ENCODE assay signal across 15 cellular contexts in genomic region chr7:138842111-138842510, GRCh38. TPM values are rescaled to one million over a fixed set of nuclear protein-coding genes. Genes with fewer than 3 reads are reported as not detected.
A peak's percentile ranks its signal among the peaks of the same experiment; 100 is the strongest.
DNase-seq lines count a peak whose midpoint lies in the region; ATAC-seq, FAIRE-seq and TF ChIP-seq lines count a peak whose summit lies in the region.
"Had no signal": no experiment of that assay in that cellular context is flagged by ENCODE, and none has a peak within 500 bp of the region (broad histone marks: within the 10 kb centered on the region; RNA-seq: fewer than 3 reads in every experiment).

No MANE protein-coding gene starts in this region.

- H3K9me3 Mint-ChIP-seq in chondrocyte (ENCODE audit: low read depth): no peaks in the 10 kb centered on the region

- H3K27ac ChIP-seq in mesodermal cell (ENCODE audit: low read depth, low read length, severe bottlenecking) (peak overlapping the region; percentile 67), thyroid gland (no peak overlapping the region)
- H3K27ac ChIP-seq: BLaER1, Peyer's patch had no signal

- H3K4me3 ChIP-seq in mesodermal cell (ENCODE audit: extremely low read depth, insufficient read depth, low read length, poor library complexity, severe bottlenecking) (no peak overlapping the region), thyroid gland (replicated peaks in 1 of 3) (no peak overlapping the region)
- H3K4me3 ChIP-seq: BLaER1, Peyer's patch had no signal

- H3K36me3 Mint-ChIP-seq in chondrocyte (ENCODE audit: low read depth): peaks cover 2% of the 10 kb centered on the region

- no peak for TF ChIP-seq CTCF in chondrocyte (IDR thresholded peaks at IDR 0.05)
- TF ChIP-seq CTCF in thyroid gland (IDR thresholded peaks at IDR 0.05): no peak

- WGBS in mesodermal cell (ENCODE audit: insufficient coverage in 2 of 2), 2 experiments: 65 to 71% methylated on average over 6 to 11 of the region's 12 CpGs
- 88 to 95% methylated on average over 12 of the region's 12 CpGs for WGBS in thyroid gland, 2 donors

- peaks cover 8% of the 10 kb centered on the region for H3K4me1 ChIP-seq in mesodermal cell (ENCODE audit: control insufficient read depth, insufficient read depth, low read length, poor library complexity, severe bottlenecking)
- H3K4me1 ChIP-seq in thyroid gland: peaks cover 0 to 5% of the 10 kb centered on the region in 2 donors
- H3K4me1 ChIP-seq: BLaER1, Peyer's patch had no signal

- no peaks in the 10 kb centered on the region for H3K9me3 ChIP-seq in mesodermal cell (ENCODE audit: control insufficient read depth, low read length)
- H3K9me3 ChIP-seq in thyroid gland: no peaks in the 10 kb centered on the region
- H3K9me3 ChIP-seq: BLaER1, Peyer's patch had no signal

- no peaks in the 10 kb centered on the region for H3K27me3 Mint-ChIP-seq in chondrocyte (ENCODE audit: low read depth)

- ATAC-seq in HG03039 (IDR thresholded peaks at IDR 0.05; ENCODE audit: unreplicated experiment): no peak

- H3K27me3 ChIP-seq in thyroid gland: no peaks in the 10 kb centered on the region
- H3K27me3 ChIP-seq: BLaER1, Peyer's patch had no signal

- intact Hi-C loops in thyroid gland (cut with DNase I): no loop called here

- H3K36me3 ChIP-seq in mesodermal cell (ENCODE audit: control insufficient read depth, insufficient read depth, low read length) (peaks cover 54% of the 10 kb centered on the region), thyroid gland (no peaks in the 10 kb centered on the region)
- H3K36me3 ChIP-seq: Peyer's patch had no signal

- DNase-seq in ELF-1 (ENCODE audit: low read depth, low spot score) (peak; percentile 79), RCC 7860 (ENCODE audit: low spot score) (peak; percentile 85), chondrocyte (ENCODE audit: low spot score) (no peak), GM19238 (ENCODE audit: insufficient read length, low spot score) (no peak), erythroblast (lab: John Stamatoyannopoulos, UW) (no peak), thyroid gland (no peak)
- DNase-seq: aorta, GF-D8, NCI-H2171, Peyer's patch had no signal

- no peak for TF ChIP-seq POLR2A in erythroblast (IDR thresholded peaks at IDR 0.05; ENCODE audit: low read length)
- TF ChIP-seq POLR2A in thyroid gland (IDR thresholded peaks at IDR 0.05): no peak

- peak; percentile 92 for FAIRE-seq in RCC 7860 (lab: Jason Lieb, UNC)
- FAIRE-seq: TTC549 had no signal

- no peak overlapping the region for H3K4me3 Mint-ChIP-seq in chondrocyte (ENCODE audit: unreplicated experiment)

- H3K27ac Mint-ChIP-seq in chondrocyte (ENCODE audit: unreplicated experiment): peak overlapping the region; percentile 36

- H3K4me1 Mint-ChIP-seq in chondrocyte (ENCODE audit: low read depth): peaks cover 26% of the 10 kb centered on the region

RNA-seq across cellular contexts. Expression of gene ATP6V0A4, which starts 44.1 kb away (rescaled TPM):
- total RNA-seq in chondrocyte: 0.35 to 0.70 TPM (median 0.51 TPM) in 3 replicates
- polyA plus RNA-seq in mesodermal cell (2013, experiment 1 of 2): not detected
- polyA plus RNA-seq in mesodermal cell (2013, experiment 2 of 2): not detected
- not detected for total RNA-seq in thyroid gland
- total RNA-seq: aorta had no signal
- polyA plus RNA-seq: aorta had no signal

RNA-seq across cellular contexts. Expression of gene TMEM213, which starts 44.3 kb away (rescaled TPM):
- total RNA-seq in chondrocyte (not detected in 3 replicates), thyroid gland (not detected)
- polyA plus RNA-seq in mesodermal cell (2013, experiment 1 of 2): not detected
- not detected for polyA plus RNA-seq in mesodermal cell (2013, experiment 2 of 2)
- total RNA-seq: aorta, Peyer's patch, ureter had no signal
- polyA plus RNA-seq: aorta had no signal

Comparison
In these comparisons a context has a peak if more than half of its experiments do, and no peak if none do; other contexts are left out.
1. DNase-seq: peak in ELF-1 (single experiment) and RCC 7860 (single experiment); none in chondrocyte (single experiment), GM19238 (single experiment), erythroblast (0 of 2) and thyroid gland (0 of 2).